ENCODE assay signal across 24 cellular contexts in genomic region chr14:23653046-23653445, GRCh38.
"Had no signal": no experiment of that assay in that cellular context is flagged by ENCODE, and none has a peak within 500 bp of the region (broad histone marks: within the 10 kb centered on the region; RNA-seq: fewer than 3 reads in every experiment).

No MANE protein-coding gene starts in this region.

- DNase-seq: activated B cell treated with CpG ODN at 0.5 μM for 24 hours; activated CD4-positive, alpha-beta T cell treated with anti-CD3 and anti-CD28 coated beads, Interleukin-2, amount 50 U/mL, for 1 hour; activated CD8-positive, alpha-beta T cell treated with anti-CD3 and anti-CD28 coated beads for 36 hours; activated naive CD8-positive, alpha-beta T cell treated with anti-CD3 and anti-CD28 coated beads, Interleukin-2, amount 50 U/mL, for 24 hours; activated T-cell treated with anti-CD3 and anti-CD28 coated beads, Interleukin-2, amount 50 U/mL, for 4 hours; aorta; body of pancreas; cerebellar nuclear complex; colonic mucosa; effector memory CD4-positive, alpha-beta T cell; erythroblast; heart left ventricle; left ventricle myocardium inferior; posterior cingulate gyrus; right lobe of liver; stimulated activated CD4-positive, alpha-beta T cell treated with anti-CD3 and anti-CD28 coated beads, Interleukin-12 subunit alpha, Interleukin-12 subunit beta, amount 100 ng/mL, for 4 hours; stimulated activated CD4-positive, alpha-beta T cell treated with anti-CD3 and anti-CD28 coated beads, Interleukin-4, amount 100 ng/mL, for 1 hour; stimulated activated naive CD8-positive, alpha-beta T cell treated with anti-CD3 and anti-CD28 coated beads, Interleukin-15, amount 100 ng/mL, for 72 hours; substantia nigra; T-helper 1 cell; upper lobe of left lung had no signal

- H3K4me3 ChIP-seq: body of pancreas, colonic mucosa, heart left ventricle, left ventricle myocardium inferior, lung, right lobe of liver, skin epidermis, upper lobe of left lung had no signal

- H3K36me3 ChIP-seq: colonic mucosa, heart left ventricle, left ventricle myocardium inferior, right lobe of liver, upper lobe of left lung had no signal

- H3K4me1 ChIP-seq: body of pancreas, colonic mucosa, foreskin keratinocyte, right lobe of liver, upper lobe of left lung had no signal

- H3K27ac ChIP-seq: body of pancreas, colonic mucosa, foreskin keratinocyte, heart left ventricle, left ventricle myocardium inferior, right lobe of liver, skin epidermis, upper lobe of left lung had no signal

- ATAC-seq: activated CD8-positive, alpha-beta T cell treated with anti-CD3 and anti-CD28 coated beads for 36 hours; activated naive CD8-positive, alpha-beta T cell treated with anti-CD3 and anti-CD28 coated beads, Interleukin-2, amount 50 U/mL, for 24 hours; activated T-cell treated with anti-CD3 and anti-CD28 coated beads, Interleukin-2, amount 50 U/mL, for 4 hours; body of pancreas; foreskin keratinocyte; heart left ventricle; right lobe of liver; stimulated activated naive CD8-positive, alpha-beta T cell treated with anti-CD3 and anti-CD28 coated beads, Interleukin-15, amount 100 ng/mL, for 72 hours had no signal

- H3K9me3 ChIP-seq: body of pancreas, colonic mucosa, heart left ventricle, left ventricle myocardium inferior, right lobe of liver, upper lobe of left lung had no signal
